ENCODE assay signal across 23 cellular contexts in the genomic region with DNA sequence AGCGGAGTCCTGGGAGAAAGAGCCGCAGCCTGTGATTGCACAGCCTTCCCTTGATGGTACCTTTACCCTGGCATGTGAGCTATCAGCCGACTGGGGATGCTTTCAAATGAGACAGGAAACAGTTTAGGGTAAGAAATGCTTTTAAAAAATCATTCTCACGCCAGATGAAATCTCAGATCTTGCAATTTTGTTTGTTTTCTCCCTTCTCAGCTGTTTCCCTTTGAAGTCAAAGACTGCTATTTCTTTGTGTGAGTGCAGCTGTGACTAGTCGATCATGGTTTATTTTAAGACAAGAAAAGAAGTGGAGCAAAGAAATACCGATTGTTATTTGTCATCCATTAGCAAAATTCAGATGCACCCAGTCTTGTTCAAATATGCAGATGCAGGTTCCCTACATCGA.
DNase-seq lines count a peak whose midpoint lies in the region; ATAC-seq, FAIRE-seq and TF ChIP-seq lines count a peak whose summit lies in the region.
"Had no signal": no experiment of that assay in that cellular context is flagged by ENCODE, and none has a peak within 500 bp of the region (broad histone marks: within the 10 kb centered on the region; RNA-seq: fewer than 3 reads in every experiment).

No MANE protein-coding gene starts in this region.

- TF ChIP-seq CTCF in astrocyte (IDR thresholded peaks at IDR 0.05; ENCODE audit: insufficient read depth, low read depth, low read length) = no peak

- H3K27me3 ChIP-seq in astrocyte (ENCODE audit: insufficient read depth, low read length) (no peaks in the 10 kb centered on the region), neuronal stem cell (ENCODE audit: control insufficient read depth in 3 of 3, insufficient read depth in 3 of 3, low read depth in 1 of 3, low read length in 3 of 3) (no peaks in the 10 kb centered on the region)
- H3K27me3 ChIP-seq: BE2C had no signal

- H2AFZ ChIP-seq in astrocyte (ENCODE audit: low read depth, low read length) (no peak overlapping the region), neuronal stem cell (ENCODE audit: low read length) (peak overlapping the region; percentile 52)
- H2AFZ ChIP-seq: GM23248 had no signal

- no peak for FAIRE-seq in astrocyte (lab: Jason Lieb, UNC)

- ATAC-seq in HG02840 (IDR thresholded peaks at IDR 0.05; ENCODE audit: low FRiP score, unreplicated experiment) = no peak
- ATAC-seq: PC-3, SK-N-SH treated with all-trans-retinoic acid at 6 μM for 48 hours had no signal

- no peak overlapping the region for H3K4me3 Mint-ChIP-seq in astrocyte (ENCODE audit: unreplicated experiment)
- H3K4me3 Mint-ChIP-seq: IgD-negative memory B cell had no signal

- no peaks in the 10 kb centered on the region for H3K79me2 ChIP-seq in astrocyte (ENCODE audit: insufficient read depth, low read length)

- H3K4me1 ChIP-seq in astrocyte (ENCODE audit: insufficient read depth, low read length) = no peaks in the 10 kb centered on the region
- peaks cover 4 to 5% of the 10 kb centered on the region in 2 donors for H3K4me1 ChIP-seq in neuronal stem cell (ENCODE audit: control insufficient read depth in 2 of 2, insufficient read depth in 1 of 2, low read depth in 1 of 2, low read length in 2 of 2)
- H3K4me1 ChIP-seq: BE2C had no signal

- no peak overlapping the region for H3K4me3 ChIP-seq in astrocyte (ENCODE audit: insufficient read depth, low read depth, low read length)
- H3K4me3 ChIP-seq in neuronal stem cell (ENCODE audit: low read length in 2 of 2) = no peak overlapping the region
- H3K4me3 ChIP-seq: GM23248 had no signal

- no peak overlapping the region for H3K4me2 ChIP-seq in astrocyte (ENCODE audit: low read length)
- H3K4me2 ChIP-seq in neuronal stem cell (ENCODE audit: insufficient read depth, low read length, poor library complexity, severe bottlenecking) = no peak overlapping the region
- H3K4me2 ChIP-seq: KMS-11 had no signal

- no peak overlapping the region for H4K91ac ChIP-seq in neuronal stem cell (ENCODE audit: low read depth, low read length, poor library complexity)

- H3K9me3 Mint-ChIP-seq in astrocyte (ENCODE audit: unreplicated experiment) = no peaks in the 10 kb centered on the region
- H3K9me3 Mint-ChIP-seq: IgD-negative memory B cell had no signal

- H3K18ac ChIP-seq in neuronal stem cell (ENCODE audit: low read length) = peak overlapping the region; percentile 21

- no peaks in the 10 kb centered on the region for H3K36me3 ChIP-seq in astrocyte (ENCODE audit: insufficient read depth, low read length)
- no peaks in the 10 kb centered on the region for H3K36me3 ChIP-seq in neuronal stem cell (replicated peaks in 1 of 2; ENCODE audit: control insufficient read depth in 2 of 2, insufficient read depth in 2 of 2, low read length in 2 of 2)
- H3K36me3 ChIP-seq: BE2C had no signal

- no peaks in the 10 kb centered on the region for H3K79me1 ChIP-seq in neuronal stem cell (ENCODE audit: low read depth, low read length)

- H3K9ac ChIP-seq in astrocyte (ENCODE audit: low read length) = no peak overlapping the region
- no peak overlapping the region for H3K9ac ChIP-seq in neuronal stem cell (ENCODE audit: low read depth, low read length, poor library complexity)
- H3K9ac ChIP-seq: GM23248, KMS-11 had no signal

- WGBS in neuronal stem cell (ENCODE audit: extremely low coverage in 2 of 2, insufficient read length in 2 of 2, insufficient replicate concordance in 1 of 2), 2 donors = no CpG with 5 or more reads among the region's 7 CpGs

- no peaks in the 10 kb centered on the region for H3K36me3 Mint-ChIP-seq in astrocyte (ENCODE audit: low read depth, unreplicated experiment)
- H3K36me3 Mint-ChIP-seq: IgD-negative memory B cell had no signal

- no peak overlapping the region for H2AK5ac ChIP-seq in neuronal stem cell (ENCODE audit: low read depth, low read length)

- no peaks in the 10 kb centered on the region for H3K9me3 ChIP-seq in astrocyte (ENCODE audit: insufficient read depth, low read depth, low read length)
- H3K9me3 ChIP-seq in neuronal stem cell (replicated peaks in 1 of 2; ENCODE audit: control insufficient read depth in 2 of 2, insufficient read depth in 1 of 2, low read depth in 1 of 2, low read length in 2 of 2) = peaks cover 0 to 2% of the 10 kb centered on the region in 2 donors
- H3K9me3 ChIP-seq: BE2C had no signal

- no peak overlapping the region for H2BK12ac ChIP-seq in neuronal stem cell (ENCODE audit: low read length)

- DNase-seq in astrocyte (ENCODE audit: low read depth) = peak; percentile 55
- peak; percentile 5 for DNase-seq in left kidney (ENCODE audit: low read depth, low spot score)
- DNase-seq in neuronal stem cell (ENCODE audit: low spot score) = no peak
- no peak for DNase-seq in NCI-H526 (lab: John Stamatoyannopoulos, UW)
- no peak for DNase-seq in NCI-H82 treated with DMSO at 0.1 percent for 48 hours (lab: John Stamatoyannopoulos, UW; ENCODE audit: unreplicated experiment)
- DNase-seq in NCI-H524 (lab: John Stamatoyannopoulos, UW) = no peak
- DNase-seq: BE2C, Calu3, DND-41, GM23248, H7, NCI-H1048, NCI-H1417, NCI-H1694, NCI-H2029 treated with DMSO at 0.1 percent for 48 hours, NCI-H2227 treated with DMSO at 0.1 percent for 48 hours, NCI-H510A, NCI-H748 treated with DMSO at 0.1 percent for 48 hours, PC-3 had no signal

- H2BK120ac ChIP-seq in neuronal stem cell (ENCODE audit: low read depth, low read length) = no peak overlapping the region

- no peak overlapping the region for H3K23ac ChIP-seq in neuronal stem cell (ENCODE audit: low read depth, low read length, poor library complexity)

- H3K4ac ChIP-seq in neuronal stem cell (ENCODE audit: low read length) = no peak overlapping the region

- peaks cover 15% of the 10 kb centered on the region for H3K4me1 Mint-ChIP-seq in astrocyte (ENCODE audit: low read depth, unreplicated experiment)
- H3K4me1 Mint-ChIP-seq: IgD-negative memory B cell had no signal

- no peak overlapping the region for H2BK15ac ChIP-seq in neuronal stem cell (ENCODE audit: low read length)

- H4K20me1 ChIP-seq in astrocyte (ENCODE audit: insufficient read depth, low read length) = no peaks in the 10 kb centered on the region

- no peak overlapping the region for H3K14ac ChIP-seq in neuronal stem cell (ENCODE audit: low read length)

- no peak overlapping the region for H3K27ac ChIP-seq in astrocyte (ENCODE audit: low read depth, low read length)
- no peak overlapping the region for H3K27ac ChIP-seq in neuronal stem cell (replicated peaks; ENCODE audit: low read length)
- H3K27ac ChIP-seq: GM23248, KMS-11 had no signal

- no peak overlapping the region for H4K8ac ChIP-seq in neuronal stem cell (ENCODE audit: low read depth, low read length)

- H3K27me3 Mint-ChIP-seq in astrocyte (ENCODE audit: low read depth, unreplicated experiment) = no peaks in the 10 kb centered on the region

- no peak overlapping the region for H3K27ac Mint-ChIP-seq in astrocyte (ENCODE audit: unreplicated experiment)

- no peak overlapping the region for H2BK5ac ChIP-seq in neuronal stem cell (ENCODE audit: low read length)

Comparison
In these comparisons a context has a peak if more than half of its experiments do, and no peak if none do; other contexts are left out.
1. DNase-seq: peak in astrocyte (single experiment) and left kidney (single experiment); none in neuronal stem cell (single experiment), NCI-H526 (0 of 2), NCI-H82 treated with DMSO at 0.1 percent for 48 hours (single experiment) and NCI-H524 (0 of 2).